Comparison of ENCODE assay signal across 9 cellular contexts in the genomic region with DNA sequence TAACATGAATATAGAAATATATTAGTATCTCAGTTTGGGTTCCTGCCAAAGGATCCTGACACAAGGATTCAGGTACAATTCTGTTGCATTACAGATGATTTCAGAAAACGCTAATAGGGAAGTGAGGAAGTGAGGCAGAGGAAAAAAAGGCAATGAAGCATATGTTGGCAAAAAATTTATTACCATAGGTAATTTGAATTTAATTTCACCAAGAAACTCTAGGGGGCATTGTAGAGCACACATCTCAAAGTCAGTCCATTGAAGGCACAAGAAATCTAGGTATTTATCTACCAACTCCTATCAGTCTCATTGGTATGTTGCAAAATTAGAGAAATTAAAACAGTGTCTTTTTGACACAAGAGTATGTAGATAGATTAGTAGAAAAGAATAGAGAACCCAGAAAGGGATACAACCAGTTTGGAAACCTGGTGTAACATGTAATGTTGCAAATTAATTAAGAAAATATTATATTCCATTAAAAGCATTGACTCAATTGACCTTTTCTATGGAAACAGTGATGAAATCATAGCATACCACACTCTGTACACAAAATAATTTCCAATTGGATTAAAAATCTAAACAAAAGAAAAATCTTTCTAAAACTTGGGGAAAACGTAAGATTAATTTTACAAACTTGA.
DNase-seq lines count a peak whose midpoint lies in the region; ATAC-seq, FAIRE-seq and TF ChIP-seq lines count a peak whose summit lies in the region.
"Had no signal": no experiment of that assay in that cellular context is flagged by ENCODE, and none has a peak within 500 bp of the region (broad histone marks: within the 10 kb centered on the region; RNA-seq: fewer than 3 reads in every experiment).

No MANE protein-coding gene starts in this region.

- no peaks in the 10 kb centered on the region for H4K20me1 ChIP-seq in DND-41 (ENCODE audit: insufficient read depth, low read length)
- no peaks in the 10 kb centered on the region for H4K20me1 ChIP-seq in SU-DHL-6 (ENCODE audit: low read depth, low read length)

- no peak for ATAC-seq in DND-41 (ENCODE audit: insufficient read depth, low read depth)
- ATAC-seq in HG03045 (IDR thresholded peaks at IDR 0.05; ENCODE audit: unreplicated experiment), result no peak

- H3K36me3 ChIP-seq in DND-41 (ENCODE audit: insufficient read depth, low read length) (no peaks in the 10 kb centered on the region), SU-DHL-6 (ENCODE audit: low read length) (no peaks in the 10 kb centered on the region)

- H2AFZ ChIP-seq in DND-41 (ENCODE audit: low read depth, low read length) (no peak overlapping the region), SU-DHL-6 (ENCODE audit: low read depth, low read length, severe bottlenecking) (no peak overlapping the region)

- no peak overlapping the region for H3K4me3 ChIP-seq in DND-41 (ENCODE audit: low read depth in 1 of 2, low read length in 2 of 2)
- no peak overlapping the region for H3K4me3 ChIP-seq in SU-DHL-6 (ENCODE audit: insufficient read depth, low read length, poor library complexity, severe bottlenecking)

- H3K9me3 ChIP-seq in DND-41 (ENCODE audit: insufficient read depth, low read length, severe bottlenecking), result no peaks in the 10 kb centered on the region
- H3K9me3 ChIP-seq in SU-DHL-6 (ENCODE audit: insufficient read depth, low read length), result no peaks in the 10 kb centered on the region

- H3K9ac ChIP-seq in DND-41 (ENCODE audit: low read depth, low read length) (no peak overlapping the region), SU-DHL-6 (ENCODE audit: low read length) (no peak overlapping the region)

- H3K79me2 ChIP-seq in DND-41 (ENCODE audit: insufficient read depth, low read length), result no peaks in the 10 kb centered on the region
- H3K79me2 ChIP-seq in SU-DHL-6 (ENCODE audit: insufficient read depth, low read length), result no peaks in the 10 kb centered on the region

- DNase-seq in DND-41, result no peak
- peak; percentile 3 for DNase-seq in HPDE6-E6E7 (ENCODE audit: extremely low spot score)
- no peak for DNase-seq in 8988T
- no peak for DNase-seq in stimulated activated CD4-positive, alpha-beta T cell treated with anti-CD3 and anti-CD28 coated beads, Interleukin-12 subunit alpha, Interleukin-12 subunit beta, amount 100 ng/mL, for 4 hours
- DNase-seq in cortex of kidney (lab: John Stamatoyannopoulos, UW), result no peak
- DNase-seq: anterior cingulate cortex had no signal

- no peaks in the 10 kb centered on the region for H3K4me1 ChIP-seq in DND-41 (ENCODE audit: insufficient read depth, low read length)

- H3K27ac ChIP-seq in DND-41 (ENCODE audit: low read length) (no peak overlapping the region), SU-DHL-6 (ENCODE audit: low read depth, low read length) (no peak overlapping the region)

- H3K27me3 ChIP-seq in DND-41 (ENCODE audit: insufficient read depth, low read length, poor library complexity) (no peaks in the 10 kb centered on the region), SU-DHL-6 (ENCODE audit: low read length) (no peaks in the 10 kb centered on the region)

- H3K9me2 ChIP-seq in SU-DHL-6 (replicated peaks; ENCODE audit: insufficient read depth, low read length), result no peaks in the 10 kb centered on the region

- H3F3A ChIP-seq in SU-DHL-6 (ENCODE audit: insufficient read depth), result no peaks in the 10 kb centered on the region

- TF ChIP-seq CTCF in DND-41 (IDR thresholded peaks at IDR 0.05; ENCODE audit: borderline replicate concordance, extremely low read depth, low read length, poor library complexity, severe bottlenecking) (peak; percentile 53), SU-DHL-6 (IDR thresholded peaks at IDR 0.05; ENCODE audit: insufficient read depth, low read length, poor library complexity, severe bottlenecking) (peak; percentile 18)

- no peak overlapping the region for H3K4me2 ChIP-seq in DND-41 (ENCODE audit: insufficient read depth, low read length)
- no peak overlapping the region for H3K4me2 ChIP-seq in SU-DHL-6 (ENCODE audit: low read depth, low read length, poor library complexity, severe bottlenecking)

- FAIRE-seq in islet of Langerhans (lab: Jason Lieb, UNC), result peak; percentile 21
